In the genomic region with DNA sequence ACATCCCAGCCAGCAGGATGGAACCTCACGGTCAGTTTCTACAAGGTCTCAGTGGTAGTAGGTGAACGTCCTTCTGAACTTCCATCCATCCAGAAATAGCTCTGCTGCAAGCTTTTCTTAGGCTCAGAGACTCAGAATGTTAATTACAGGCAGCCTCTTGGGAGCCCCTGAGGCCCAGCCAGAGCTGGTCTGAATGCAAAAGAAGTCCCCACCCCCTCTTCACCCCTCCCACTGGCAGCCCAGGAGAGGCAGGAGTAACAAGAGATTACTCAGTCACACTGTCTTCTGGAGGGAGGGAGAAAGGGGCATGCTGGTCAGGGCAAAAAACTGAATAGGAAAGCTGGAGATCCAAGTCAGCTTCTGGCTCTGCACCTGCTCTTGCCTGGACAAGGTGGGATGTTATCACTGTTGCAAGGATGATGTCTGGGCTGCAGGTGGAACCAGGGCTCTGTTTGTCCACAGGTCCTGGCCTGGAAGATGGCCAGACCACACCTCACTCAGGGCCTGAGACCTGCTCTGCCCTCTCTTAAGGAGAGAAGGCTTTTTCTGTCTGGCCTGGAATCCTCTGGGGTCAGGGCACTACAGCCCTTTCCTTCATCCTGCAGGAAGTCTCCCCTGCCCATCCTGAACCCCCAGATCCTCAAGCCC, we compare ENCODE assay signal across 12 cellular contexts. TPM values are rescaled to one million over a fixed set of nuclear protein-coding genes. Genes with fewer than 3 reads are reported as not detected.
DNase-seq lines count a peak whose midpoint lies in the region; ATAC-seq and TF ChIP-seq lines count a peak whose summit lies in the region.
"Had no signal": no experiment of that assay in that cellular context is flagged by ENCODE, and none has a peak within 500 bp of the region (broad histone marks: within the 10 kb centered on the region; RNA-seq: fewer than 3 reads in every experiment).

No MANE protein-coding gene starts in this region.

- ATAC-seq in GM18505 (IDR thresholded peaks at IDR 0.05; ENCODE audit: unreplicated experiment), result no peak

- CTCF ChIA-PET in CD4-positive, alpha-beta memory T cell (lab: Charles Lee; ENCODE audit: partially characterized antibody), result interaction anchor here (1.0 to 1.9 kb wide), 3 partner anchors 12 to 90 kb away, joined by 3 to 6 read pairs (median 3); no protein-coding TSS in a partner anchor

- H3K27me3 ChIP-seq in sigmoid colon (no peaks in the 10 kb centered on the region), esophagus muscularis mucosa (no peaks in the 10 kb centered on the region)
- no peaks in the 10 kb centered on the region for H3K27me3 ChIP-seq in CD4-positive, alpha-beta memory T cell (ENCODE audit: insufficient read depth, low read length)

- H3K4me3 Mint-ChIP-seq in CD4-positive, alpha-beta memory T cell, result no peak overlapping the region
- H3K4me3 Mint-ChIP-seq: activated CD4-positive, alpha-beta memory T cell treated with anti-CD3 and anti-CD28 coated beads, Interleukin-2, amount 10 ng/mL, durations not matched to agents 7 days and 5 days; activated naive CD8-positive, alpha-beta T cell treated with anti-CD3 and anti-CD28 coated beads, Interleukin-2, amount 10 ng/mL, durations not matched to agents 7 days and 5 days had no signal

- H3K27ac Mint-ChIP-seq in CD4-positive, alpha-beta memory T cell, result no peak overlapping the region
- H3K27ac Mint-ChIP-seq: activated CD4-positive, alpha-beta memory T cell treated with anti-CD3 and anti-CD28 coated beads, Interleukin-2, amount 10 ng/mL, durations not matched to agents 7 days and 5 days; activated naive CD8-positive, alpha-beta T cell treated with anti-CD3 and anti-CD28 coated beads, Interleukin-2, amount 10 ng/mL, durations not matched to agents 7 days and 5 days had no signal

- H3K9me3 ChIP-seq in sigmoid colon, result no peaks in the 10 kb centered on the region
- H3K9me3 ChIP-seq in CD4-positive, alpha-beta memory T cell (ENCODE audit: control insufficient read depth in 1 of 2, low read length in 2 of 2), result no peaks in the 10 kb centered on the region
- H3K9me3 ChIP-seq in esophagus muscularis mucosa, result no peaks in the 10 kb centered on the region
- H3K9me3 ChIP-seq: SJCRH30 had no signal

- no peaks in the 10 kb centered on the region for H3K36me3 Mint-ChIP-seq in CD4-positive, alpha-beta memory T cell
- H3K36me3 Mint-ChIP-seq: activated naive CD8-positive, alpha-beta T cell treated with anti-CD3 and anti-CD28 coated beads, Interleukin-2, amount 10 ng/mL, durations not matched to agents 7 days and 5 days had no signal

- H3K9me3 Mint-ChIP-seq in CD4-positive, alpha-beta memory T cell, result peaks cover 0 to 2% (median 0%) of the 10 kb centered on the region in 8 donors
- H3K9me3 Mint-ChIP-seq: activated CD4-positive, alpha-beta memory T cell treated with anti-CD3 and anti-CD28 coated beads, Interleukin-2, amount 10 ng/mL, durations not matched to agents 7 days and 5 days; activated naive CD8-positive, alpha-beta T cell treated with anti-CD3 and anti-CD28 coated beads, Interleukin-2, amount 10 ng/mL, durations not matched to agents 7 days and 5 days had no signal

- DNase-seq in NCI-H187 (lab: John Stamatoyannopoulos, UW), result peak; percentile 15 to 29
- no peak for DNase-seq in NCI-H187 treated with DMSO at 0.1 percent for 48 hours (lab: John Stamatoyannopoulos, UW)
- DNase-seq in NCI-H2196 treated with DMSO at 0.1 percent for 48 hours (lab: John Stamatoyannopoulos, UW; ENCODE audit: unreplicated experiment), result peak; percentile 76
- peak; percentile 54 for DNase-seq in fibroblast of peridontal ligament (ENCODE audit: extremely low read depth)
- peak; percentile 55 for DNase-seq in sigmoid colon
- DNase-seq in CD4-positive, alpha-beta memory T cell, result no peak
- no peak for DNase-seq in esophagus muscularis mucosa (ENCODE audit: extremely low spot score)
- DNase-seq: activated CD4-positive, alpha-beta memory T cell treated with anti-CD3 and anti-CD28 coated beads, Interleukin-2, amount 10 ng/mL, durations not matched to agents 7 days and 5 days; activated naive CD8-positive, alpha-beta T cell treated with anti-CD3 and anti-CD28 coated beads, Interleukin-2, amount 10 ng/mL, durations not matched to agents 7 days and 5 days; NCI-H1930; SJCRH30 had no signal

- TF ChIP-seq POLR2A in sigmoid colon (IDR thresholded peaks at IDR 0.05) (no peak), esophagus muscularis mucosa (IDR thresholded peaks at IDR 0.05; ENCODE audit: low read depth) (no peak), GM18505 (IDR thresholded peaks at IDR 0.05; ENCODE audit: borderline replicate concordance, extremely low read depth, insufficient read depth, insufficient read length) (no peak)

- H3K36me3 ChIP-seq in sigmoid colon (no peaks in the 10 kb centered on the region), esophagus muscularis mucosa (no peaks in the 10 kb centered on the region)
- no peaks in the 10 kb centered on the region for H3K36me3 ChIP-seq in CD4-positive, alpha-beta memory T cell (ENCODE audit: insufficient read depth, low read length)
- H3K36me3 ChIP-seq: SJCRH30 had no signal

- H3K27ac ChIP-seq in sigmoid colon (no peak overlapping the region), esophagus muscularis mucosa (replicated peaks in 1 of 4) (no peak overlapping the region)
- no peak overlapping the region for H3K27ac ChIP-seq in CD4-positive, alpha-beta memory T cell (ENCODE audit: low read depth, low read length)
- H3K27ac ChIP-seq: SJCRH30 had no signal

- TF ChIP-seq CTCF in sigmoid colon (IDR thresholded peaks at IDR 0.05), result no peak
- TF ChIP-seq CTCF in esophagus muscularis mucosa (IDR thresholded peaks at IDR 0.05), result no peak

- no peaks in the 10 kb centered on the region for H3K4me1 Mint-ChIP-seq in CD4-positive, alpha-beta memory T cell
- H3K4me1 Mint-ChIP-seq: activated CD4-positive, alpha-beta memory T cell treated with anti-CD3 and anti-CD28 coated beads, Interleukin-2, amount 10 ng/mL, durations not matched to agents 7 days and 5 days; activated naive CD8-positive, alpha-beta T cell treated with anti-CD3 and anti-CD28 coated beads, Interleukin-2, amount 10 ng/mL, durations not matched to agents 7 days and 5 days had no signal

- intact Hi-C loops in sigmoid colon (cut with DNase I) (no loop called here), esophagus muscularis mucosa (cut with DNase I) (no loop called here)
- intact Hi-C loops in CD4-positive, alpha-beta memory T cell (cut with micrococcal nuclease), result no loop called here

- POLR2A ChIA-PET in CD4-positive, alpha-beta memory T cell (lab: Charles Lee; ENCODE audit: partially characterized antibody), result no interaction called here

- H3K27me3 Mint-ChIP-seq in CD4-positive, alpha-beta memory T cell, result no peaks in the 10 kb centered on the region

- 82% methylated on average over 2 of the region's 2 CpGs for WGBS in sigmoid colon, 2 donors
- WGBS in esophagus muscularis mucosa, result 63% methylated on average over 2 of the region's 2 CpGs

- no peak for TF ChIP-seq EP300 in sigmoid colon (IDR thresholded peaks at IDR 0.05)
- TF ChIP-seq EP300 in esophagus muscularis mucosa (IDR thresholded peaks at IDR 0.05), result no peak

- H3K4me3 ChIP-seq in sigmoid colon, result no peak overlapping the region
- H3K4me3 ChIP-seq in CD4-positive, alpha-beta memory T cell (ENCODE audit: low read length in 2 of 2), result no peak overlapping the region
- no peak overlapping the region for H3K4me3 ChIP-seq in esophagus muscularis mucosa
- H3K4me3 ChIP-seq: SJCRH30 had no signal

- H3K4me1 ChIP-seq in sigmoid colon (no peaks in the 10 kb centered on the region), esophagus muscularis mucosa (no peaks in the 10 kb centered on the region)
- H3K4me1 ChIP-seq in CD4-positive, alpha-beta memory T cell (ENCODE audit: insufficient read depth, low read length), result no peaks in the 10 kb centered on the region
- H3K4me1 ChIP-seq: SJCRH30 had no signal

RNA-seq across cellular contexts. Expression of a gene that starts 9.1 kb away (rescaled TPM):
- total RNA-seq in sigmoid colon (1 to 10 TPM in 1 of 4 donors, not detected in 3; 2.5 TPM), esophagus muscularis mucosa (1 to 10 TPM in 2 of 4 donors, under 1 TPM in 1, not detected in 1; 0.50 to 2.0 (median 1.1) TPM)
- 1 to 10 TPM; 1.9 to 7.4 (median 6.0) TPM for polyA plus RNA-seq in sigmoid colon
- not detected for total RNA-seq in CD4-positive, alpha-beta memory T cell
- polyA plus RNA-seq in CD4-positive, alpha-beta memory T cell, result under 1 TPM in 1 of 2 donors, not detected in 1; 0.47 TPM
- total RNA-seq: activated CD4-positive, alpha-beta memory T cell treated with anti-CD3 and anti-CD28 coated beads, Interleukin-2, amount 10 ng/mL, durations not matched to agents 7 days and 5 days; activated naive CD8-positive, alpha-beta T cell treated with anti-CD3 and anti-CD28 coated beads, Interleukin-2, amount 10 ng/mL, durations not matched to agents 7 days and 5 days; SJCRH30 had no signal

RNA-seq across cellular contexts. Expression of a gene that starts 55.1 kb away (rescaled TPM):
- total RNA-seq in sigmoid colon (under 1 TPM in 1 of 4 donors, not detected in 3; under 0.01 TPM), esophagus muscularis mucosa (not detected)
- under 1 TPM in 1 of 3 donors, not detected in 2; 0.01 TPM for polyA plus RNA-seq in sigmoid colon
- not detected for total RNA-seq in CD4-positive, alpha-beta memory T cell
- polyA plus RNA-seq in CD4-positive, alpha-beta memory T cell, result not detected
- total RNA-seq: activated CD4-positive, alpha-beta memory T cell treated with anti-CD3 and anti-CD28 coated beads, Interleukin-2, amount 10 ng/mL, durations not matched to agents 7 days and 5 days; activated naive CD8-positive, alpha-beta T cell treated with anti-CD3 and anti-CD28 coated beads, Interleukin-2, amount 10 ng/mL, durations not matched to agents 7 days and 5 days had no signal

RNA-seq across cellular contexts. Expression of a gene that starts 55.3 kb away (rescaled TPM):
- total RNA-seq in sigmoid colon (10 to 100 TPM in 1 of 4 donors, 1 to 10 TPM in 3; 7.4 to 10.2 (median 8.8) TPM), esophagus muscularis mucosa (10 to 100 TPM; 12.6 to 19.2 (median 17.0) TPM)
- polyA plus RNA-seq in sigmoid colon, result 1 to 10 TPM; 3.0 to 7.9 (median 3.2) TPM
- 10 to 100 TPM; 13.9 to 16.3 TPM for total RNA-seq in CD4-positive, alpha-beta memory T cell
- 1 to 10 TPM in 1 of 2 donors, under 1 TPM in 1; 0.33 to 1.4 TPM for polyA plus RNA-seq in CD4-positive, alpha-beta memory T cell

Comparison
In these comparisons a context has a peak if more than half of its experiments do, and no peak if none do; other contexts are left out.
1. DNase-seq: peak in NCI-H187 (2 of 2), NCI-H2196 treated with DMSO at 0.1 percent for 48 hours (single experiment), fibroblast of peridontal ligament (single experiment) and sigmoid colon (single experiment); none in NCI-H187 treated with DMSO at 0.1 percent for 48 hours (single experiment), CD4-positive, alpha-beta memory T cell (0 of 5) and esophagus muscularis mucosa (single experiment).